ENCODE assay signal across 15 cellular contexts in genomic region chr10:5073659-5074058, GRCh38. TPM values are rescaled to one million over a fixed set of nuclear protein-coding genes. Genes with fewer than 3 reads are reported as not detected.
A peak's percentile ranks its signal among the peaks of the same experiment; 100 is the strongest.
DNase-seq lines count a peak whose midpoint lies in the region; ATAC-seq, FAIRE-seq and TF ChIP-seq lines count a peak whose summit lies in the region.
"Had no signal": no experiment of that assay in that cellular context is flagged by ENCODE, and none has a peak within 500 bp of the region (broad histone marks: within the 10 kb centered on the region; RNA-seq: fewer than 3 reads in every experiment).

No MANE protein-coding gene starts in this region.

- peaks cover 54% of the 10 kb centered on the region for H3K4me1 ChIP-seq in adipocyte (ENCODE audit: control insufficient read depth, insufficient read depth, low read length)

- H3K4me3 ChIP-seq in adipocyte (ENCODE audit: low read length): peak overlapping the region; percentile 8

- H3K27me3 Mint-ChIP-seq in Calu3 (ENCODE audit: unreplicated experiment) (no peaks in the 10 kb centered on the region), nephron (ENCODE audit: low read depth) (no peaks in the 10 kb centered on the region)
- H3K27me3 Mint-ChIP-seq: CD4-positive, alpha-beta T cell; IgD-negative memory B cell had no signal

- H3K9me3 ChIP-seq in adipocyte (ENCODE audit: control insufficient read depth, low read length): no peaks in the 10 kb centered on the region

- no peak overlapping the region for H3K9ac ChIP-seq in adipocyte (ENCODE audit: low read length)

- no peaks in the 10 kb centered on the region for H3K36me3 ChIP-seq in adipocyte (ENCODE audit: control insufficient read depth, insufficient read depth, low read length, severe bottlenecking)

- ATAC-seq in Right ventricle myocardium inferior: no peak
- no peak for ATAC-seq in GM21619 (IDR thresholded peaks at IDR 0.05; ENCODE audit: unreplicated experiment)

- no peak for FAIRE-seq in urothelium cell line (lab: Jason Lieb, UNC)
- FAIRE-seq: A204.1, H1, HTR-8/SVneo had no signal

- H3K4me3 Mint-ChIP-seq in Calu3 (ENCODE audit: low read depth, unreplicated experiment) (no peak overlapping the region), nephron (peak overlapping the region in 1 of 3 experiments; percentile 6)
- H3K4me3 Mint-ChIP-seq: CD4-positive, alpha-beta T cell; H9 had no signal

- peaks cover 4% of the 10 kb centered on the region for H3K9me3 Mint-ChIP-seq in Calu3 (ENCODE audit: low read depth, unreplicated experiment)
- H3K9me3 Mint-ChIP-seq in nephron: peaks cover 18% of the 10 kb centered on the region

- peak overlapping the region; percentile 50 for H3K27ac Mint-ChIP-seq in Calu3 (ENCODE audit: unreplicated experiment)
- H3K27ac Mint-ChIP-seq in nephron: peak overlapping the region; percentile 8 to 55 (median 37)
- H3K27ac Mint-ChIP-seq: CD4-positive, alpha-beta T cell; IgD-negative memory B cell had no signal

- H3K36me3 Mint-ChIP-seq in Calu3 (ENCODE audit: insufficient read depth, unreplicated experiment) (peaks cover 13% of the 10 kb centered on the region), nephron (ENCODE audit: low read depth) (no peaks in the 10 kb centered on the region)
- H3K36me3 Mint-ChIP-seq: IgD-negative memory B cell had no signal

- no peaks in the 10 kb centered on the region for H3K27me3 ChIP-seq in adipocyte (replicated peaks; ENCODE audit: control insufficient read depth, insufficient read depth, low read length)

- CTCF ChIA-PET in Calu3 (lab: Charles Lee): no interaction called here

- no TSS peak for BruUV-seq in Calu3 (replicated peaks; lab: Mats Ljungman, UMichigan)

- no peak for DNase-seq in Calu3
- no peak for DNase-seq in adipocyte (ENCODE audit: low read depth)
- DNase-seq in Right ventricle myocardium inferior (ENCODE audit: missing footprints): no peak
- DNase-seq in urothelium cell line (ENCODE audit: low spot score): no peak
- DNase-seq: AML-193; CD4-positive, alpha-beta T cell; DMS79 treated with DMSO at 0.1 percent for 48 hours; GF-D8; H9 had no signal

- peaks cover 52% of the 10 kb centered on the region for H3K4me1 Mint-ChIP-seq in Calu3 (ENCODE audit: low read depth, unreplicated experiment)
- peaks cover 31% of the 10 kb centered on the region for H3K4me1 Mint-ChIP-seq in nephron
- H3K4me1 Mint-ChIP-seq: IgD-negative memory B cell had no signal

- intact Hi-C loops in Calu3 (cut with micrococcal nuclease; ENCODE audit: unreplicated experiment) (no loop called here), Right ventricle myocardium inferior (cut with DNase I) (no loop called here)

- TF ChIP-seq CTCF in Calu3 (IDR thresholded peaks at IDR 0.05; ENCODE audit: unreplicated experiment) (no peak), nephron (IDR thresholded peaks at IDR 0.05; ENCODE audit: unreplicated experiment in 3 of 3) (no peak)

RNA-seq across cellular contexts. Expression of gene AKR1C3, which starts 20.6 kb away (rescaled TPM):
- total RNA-seq in Calu3 (2022) (177 and 181 TPM in 2 replicates), Right ventricle myocardium inferior (40.5 TPM)
